ENCODE assay signal across 8 cellular contexts in the genomic region with DNA sequence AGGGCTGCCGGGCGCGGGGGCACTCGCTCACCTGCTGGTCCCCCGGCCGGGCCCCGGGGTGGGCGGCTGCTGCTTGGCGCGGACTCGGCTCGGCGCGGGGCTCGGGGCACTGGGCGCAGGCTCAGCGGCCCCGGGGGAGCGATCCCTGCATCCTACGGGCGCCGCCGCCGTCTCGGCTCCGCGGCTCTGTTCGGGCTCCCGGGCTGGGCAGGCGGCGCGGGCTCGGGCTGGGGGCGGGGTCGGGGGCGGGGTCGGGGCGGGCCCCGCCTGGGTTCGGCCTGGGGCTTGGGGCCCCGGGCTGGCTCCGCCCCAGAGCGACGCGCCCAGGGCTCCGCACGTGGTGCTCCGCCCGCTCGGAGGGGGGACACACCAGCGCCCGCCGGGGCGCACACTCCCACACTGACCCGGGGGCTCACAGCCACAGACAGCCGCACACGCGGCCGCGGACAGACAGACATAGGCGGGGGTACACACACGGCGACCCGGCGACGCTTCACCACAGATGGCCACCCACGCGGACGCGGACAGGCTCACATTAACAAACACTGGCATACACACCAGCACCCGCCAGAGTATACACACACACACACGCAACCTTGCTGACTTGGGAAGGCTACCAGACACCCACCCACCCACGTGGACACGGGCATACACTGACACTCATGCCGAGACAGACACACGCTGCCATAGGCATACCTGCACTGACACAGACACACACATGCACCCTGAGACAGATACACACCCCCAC. TPM values are rescaled to one million over a fixed set of nuclear protein-coding genes. Genes with fewer than 3 reads are reported as not detected.
DNase-seq lines count a peak whose midpoint lies in the region.

A gene (minus strand): TSS at position 188 of the 748 bp plus-strand sequence. CDS start 16,380 bp downstream, outside the sequence.

- H4K5ac ChIP-seq in mesendoderm (ENCODE audit: low read length), result no peak within 1 kb of the TSS

- no peak within 1 kb of the TSS for H3K27ac ChIP-seq in ectodermal cell (ENCODE audit: insufficient read depth, low read depth, low read length, poor library complexity, severe bottlenecking)
- H3K27ac ChIP-seq in mesendoderm (ENCODE audit: low read depth, low read length), result no peak within 1 kb of the TSS

- no peak within 1 kb of the TSS for H2BK5ac ChIP-seq in mesendoderm (ENCODE audit: low read length)

- no peak within 1 kb of the TSS for H2BK120ac ChIP-seq in mesendoderm (ENCODE audit: low read depth, low read length)

- peak within 1 kb of the TSS; percentile 79 for H3K9ac ChIP-seq in mesendoderm (ENCODE audit: low read length)

- H3K23ac ChIP-seq in mesendoderm (ENCODE audit: low read length), result peak within 1 kb of the TSS; percentile 37

- H3K4me1 ChIP-seq in ectodermal cell (ENCODE audit: control insufficient read depth, insufficient read depth, low read length) (no peaks in the 10 kb centered on the region), mesendoderm (ENCODE audit: control insufficient read depth, low read depth, low read length) (no peaks in the 10 kb centered on the region)

- H3K4ac ChIP-seq in mesendoderm (ENCODE audit: low read depth, low read length), result no peak within 1 kb of the TSS

- no peak within 1 kb of the TSS for H2AK5ac ChIP-seq in mesendoderm (ENCODE audit: low read length)

- H3K27me3 ChIP-seq in ectodermal cell (ENCODE audit: control insufficient read depth, insufficient read depth, low read length, poor library complexity, severe bottlenecking) (peaks cover 94% of the 10 kb centered on the region), mesendoderm (ENCODE audit: insufficient read depth, low read length, poor library complexity) (peaks cover 3% of the 10 kb centered on the region)

- DNase-seq in NCI-H2081 (lab: John Stamatoyannopoulos, UW), result peak; percentile 25 to 61
- no peak for DNase-seq in NCI-H2081 treated with DMSO at 0.1 percent for 48 hours (lab: John Stamatoyannopoulos, UW)
- no peak for DNase-seq in Jurkat, Clone E6-1 (ENCODE audit: low read depth, low spot score)
- peak; percentile 56 to 71 for DNase-seq in activated CD4-positive, alpha-beta T cell treated with anti-CD3 and anti-CD28 coated beads for 4 hours
- DNase-seq in mesendoderm, result peak; percentile 54
- DNase-seq in stimulated activated CD8-positive, alpha-beta memory T cell treated with anti-CD3 and anti-CD28 coated beads, Interleukin-2, amount 100 ng/mL, for 48 hours (ENCODE audit: low read depth in 2 of 2), result peak; percentile 24 to 42
- DNase-seq in DMS153 (lab: John Stamatoyannopoulos, UW), result no peak

- peak within 1 kb of the TSS; percentile 42 for H3K4me3 ChIP-seq in Jurkat, Clone E6-1 (ENCODE audit: low read length)
- H3K4me3 ChIP-seq in ectodermal cell (ENCODE audit: insufficient read depth, low read depth, low read length) (peak within 1 kb of the TSS; percentile 41), mesendoderm (ENCODE audit: low read length) (peak within 1 kb of the TSS; percentile 58)

- no peak within 1 kb of the TSS for H4K8ac ChIP-seq in mesendoderm (ENCODE audit: low read depth, low read length)

- no peak within 1 kb of the TSS for H2BK15ac ChIP-seq in mesendoderm (replicated peaks; ENCODE audit: low read depth)

- 3 to 4% methylated on average over 76 of the region's 76 CpGs for WGBS in ectodermal cell, 2 experiments
- no CpG with 5 or more reads among the region's 76 CpGs for WGBS in mesendoderm (ENCODE audit: extremely low coverage, insufficient coverage, low lambda C conversion rate)

- no peaks in the 10 kb centered on the region for H3K36me3 ChIP-seq in ectodermal cell (ENCODE audit: control insufficient read depth, insufficient read depth, low read length)
- no peaks in the 10 kb centered on the region for H3K36me3 ChIP-seq in mesendoderm (ENCODE audit: control insufficient read depth, insufficient read depth, low read length)

- H3K9me3 ChIP-seq in ectodermal cell (ENCODE audit: control insufficient read depth, low read length), result no peaks in the 10 kb centered on the region

- H3K79me2 ChIP-seq in mesendoderm (ENCODE audit: control insufficient read depth, insufficient read depth, low read length), result no peaks in the 10 kb centered on the region

- no peaks in the 10 kb centered on the region for H3K79me1 ChIP-seq in mesendoderm (ENCODE audit: low read length)

- peak within 1 kb of the TSS; percentile 82 for H3K56ac ChIP-seq in mesendoderm (ENCODE audit: low read length)

- peak within 1 kb of the TSS; percentile 47 for H3K18ac ChIP-seq in mesendoderm (ENCODE audit: low read length)

- H3K4me2 ChIP-seq in mesendoderm (ENCODE audit: low read length), result peak within 1 kb of the TSS; percentile 74

RNA-seq across cellular contexts. Expression of the gene that starts here (rescaled TPM):
- 3.5 TPM for polyA plus RNA-seq in Jurkat, Clone E6-1 (2012; ENCODE audit: insufficient read depth, insufficient read length)
- 1.8 TPM for polyA plus RNA-seq in ectodermal cell (2013, experiment 1 of 4)
- polyA plus RNA-seq in ectodermal cell (2013, experiment 2 of 4), result 2.4 TPM
- 1.5 TPM for polyA plus RNA-seq in ectodermal cell (2013, experiment 3 of 4)
- 1.7 TPM for polyA plus RNA-seq in ectodermal cell (2013, experiment 4 of 4)
- 2.3 TPM for polyA plus RNA-seq in mesendoderm (2013, experiment 1 of 2)
- 2.5 TPM for polyA plus RNA-seq in mesendoderm (2013, experiment 2 of 2)

Comparison
In these comparisons a context has a peak if more than half of its experiments do, and no peak if none do; other contexts are left out.
1. DNase-seq: peak in NCI-H2081 (2 of 2), activated CD4-positive, alpha-beta T cell treated with anti-CD3 and anti-CD28 coated beads for 4 hours (2 of 2), mesendoderm (single experiment) and stimulated activated CD8-positive, alpha-beta memory T cell treated with anti-CD3 and anti-CD28 coated beads, Interleukin-2, amount 100 ng/mL, for 48 hours (2 of 2); none in NCI-H2081 treated with DMSO at 0.1 percent for 48 hours (single experiment), Jurkat, Clone E6-1 (single experiment) and DMS153 (single experiment).
2. Peak in every context shown above with its lines, with median percentiles within 50 percentile points of each other: H3K4me3 ChIP-seq.